In the genomic region with DNA sequence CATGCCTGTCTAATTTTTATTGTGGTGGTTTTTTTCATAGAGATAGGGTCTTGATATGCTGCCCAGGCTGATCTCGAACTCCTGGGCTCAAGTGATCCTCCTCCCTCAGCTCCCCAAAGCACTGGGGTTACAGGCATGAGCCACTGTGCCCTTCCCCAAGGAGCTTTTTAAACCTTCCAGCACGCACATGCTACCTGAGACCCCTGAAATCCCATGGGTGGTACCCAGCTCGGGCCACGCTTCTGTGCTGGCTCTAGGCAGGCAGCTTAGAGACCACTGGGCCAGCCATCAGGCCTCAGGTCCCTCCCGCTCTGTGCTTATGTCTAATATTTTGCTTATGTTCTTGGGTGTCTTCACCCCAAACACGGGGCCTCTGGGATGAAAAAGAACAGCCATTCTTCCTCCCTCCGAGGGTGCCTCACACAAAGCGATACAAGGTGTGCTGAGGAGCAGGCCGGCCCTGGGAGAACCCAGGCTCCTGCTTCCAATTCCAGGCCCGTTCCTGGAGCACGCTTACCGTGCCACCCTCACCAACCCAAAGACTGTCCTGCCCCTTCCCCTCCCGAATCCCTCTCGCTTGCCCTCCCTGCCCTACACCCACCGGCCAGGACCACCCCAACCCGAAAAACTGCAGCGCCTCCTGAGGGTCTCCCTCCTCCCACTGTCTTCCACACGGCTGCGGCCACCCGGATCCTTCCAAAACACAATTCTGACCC, we compare ENCODE assay signal across 19 cellular contexts. TPM values are rescaled to one million over a fixed set of nuclear protein-coding genes. Genes with fewer than 3 reads are reported as not detected.
DNase-seq lines count a peak whose midpoint lies in the region; ATAC-seq, FAIRE-seq and TF ChIP-seq lines count a peak whose summit lies in the region.
"Had no signal": no experiment of that assay in that cellular context is flagged by ENCODE, and none has a peak within 500 bp of the region (broad histone marks: within the 10 kb centered on the region; RNA-seq: fewer than 3 reads in every experiment).

No MANE protein-coding gene starts in this region.

- DNase-seq in activated CD4-positive, alpha-beta memory T cell treated with anti-CD3 and anti-CD28 coated beads for 36 hours: no peak
- no peak for DNase-seq in activated CD4-positive, alpha-beta memory T cell treated with anti-CD3 and anti-CD28 coated beads, Interleukin-2, amount 10 ng/mL, durations not matched to agents 7 days and 5 days
- DNase-seq in CD8-positive, alpha-beta T cell: peak in 1 of 7 experiments; percentile 5
- DNase-seq in activated T-helper 2 cell treated with anti-CD3 and anti-CD28 coated beads, Interferon-gamma antibody, Interleukin-2, Interleukin-4, amounts not matched to agents 10 μg/mL and 5 μg/mL and 100 μg/mL, durations not matched to agents 14 hours and 24 hours and 36 hours (ENCODE audit: low spot score): no peak
- DNase-seq in naive thymus-derived CD8-positive, alpha-beta T cell: peak in 1 of 10 donors; percentile 4
- DNase-seq in OCI-M2 (lab: John Stamatoyannopoulos, UW; ENCODE audit: unreplicated experiment) (no peak), HTR-8/SVneo (ENCODE audit: insufficient read length, low spot score) (no peak), NCI-H510A (lab: John Stamatoyannopoulos, UW) (no peak)
- DNase-seq: ACHN; brain microvascular endothelial cell; dermis blood vessel endothelial cell; foreskin melanocyte; GOT3; occipital lobe; stimulated activated naive B cell treated with anti-CD40 and anti-IgM and Interleukin-4, amounts not matched to agents 10 μg/mL and 1 μg/mL and 100 μg/mL, for 72 hours had no signal

- FAIRE-seq in HTR-8/SVneo (lab: Jason Lieb, UNC): no peak
- FAIRE-seq: HepG2 had no signal

- POLR2A ChIA-PET in activated CD4-positive, alpha-beta memory T cell treated with anti-CD3 and anti-CD28 coated beads for 36 hours (lab: Charles Lee): no interaction called here
- POLR2A ChIA-PET in activated CD4-positive, alpha-beta memory T cell treated with anti-CD3 and anti-CD28 coated beads, Interleukin-2, amount 10 ng/mL, durations not matched to agents 7 days and 5 days (lab: Charles Lee): interaction anchor here (0.6 to 1.4 kb wide), 3 partner anchors 9 to 16 kb away, joined by 3 read pairs; no protein-coding TSS in a partner anchor
- POLR2A ChIA-PET in CD8-positive, alpha-beta T cell (lab: Charles Lee): interaction anchor here (1.2 to 2.5 kb wide), 5 partner anchors 10 to 36 kb away, joined by 3 to 8 read pairs (median 7); no protein-coding TSS in a partner anchor
- POLR2A ChIA-PET in naive thymus-derived CD8-positive, alpha-beta T cell (lab: Charles Lee): interaction anchor here (1.0 to 3.3 kb wide), 8 partner anchors 8 to 258 kb away, joined by 3 to 29 read pairs (median 7); a partner anchor contains a TSS

- no peak for TF ChIP-seq CTCF in CD8-positive, alpha-beta T cell (IDR thresholded peaks at IDR 0.05)

- peak overlapping the region; percentile 21 for H3K4me3 ChIP-seq in CD8-positive, alpha-beta T cell (ENCODE audit: low read depth, low read length)
- H3K4me3 ChIP-seq: tibial nerve had no signal

- H3K36me3 ChIP-seq in CD8-positive, alpha-beta T cell (ENCODE audit: insufficient read depth, low read length): peaks cover 38% of the 10 kb centered on the region
- H3K36me3 ChIP-seq: brain microvascular endothelial cell had no signal

- no peaks in the 10 kb centered on the region for H3K9me3 ChIP-seq in CD8-positive, alpha-beta T cell (ENCODE audit: low read length)
- H3K9me3 ChIP-seq: tibial nerve had no signal

- H3K4me1 Mint-ChIP-seq in activated CD4-positive, alpha-beta memory T cell treated with anti-CD3 and anti-CD28 coated beads for 36 hours (ENCODE audit: low read depth): peaks cover 80% of the 10 kb centered on the region
- peaks cover 58% of the 10 kb centered on the region for H3K4me1 Mint-ChIP-seq in activated CD4-positive, alpha-beta memory T cell treated with anti-CD3 and anti-CD28 coated beads, Interleukin-2, amount 10 ng/mL, durations not matched to agents 7 days and 5 days
- peaks cover 95% of the 10 kb centered on the region for H3K4me1 Mint-ChIP-seq in CD8-positive, alpha-beta T cell (ENCODE audit: low read depth)
- H3K4me1 Mint-ChIP-seq in activated T-helper 2 cell treated with anti-CD3 and anti-CD28 coated beads, Interferon-gamma antibody, Interleukin-2, Interleukin-4, amounts not matched to agents 10 μg/mL and 5 μg/mL and 100 μg/mL, durations not matched to agents 14 hours and 24 hours and 36 hours (ENCODE audit: low read depth): peaks cover 49% of the 10 kb centered on the region
- peaks cover 57 to 99% (median 95%) of the 10 kb centered on the region in 4 donors for H3K4me1 Mint-ChIP-seq in naive thymus-derived CD8-positive, alpha-beta T cell

- H3K4me3 Mint-ChIP-seq in activated CD4-positive, alpha-beta memory T cell treated with anti-CD3 and anti-CD28 coated beads for 36 hours: no peak overlapping the region
- no peak overlapping the region for H3K4me3 Mint-ChIP-seq in activated CD4-positive, alpha-beta memory T cell treated with anti-CD3 and anti-CD28 coated beads, Interleukin-2, amount 10 ng/mL, durations not matched to agents 7 days and 5 days
- peak overlapping the region; percentile 71 for H3K4me3 Mint-ChIP-seq in CD8-positive, alpha-beta T cell
- no peak overlapping the region for H3K4me3 Mint-ChIP-seq in activated T-helper 2 cell treated with anti-CD3 and anti-CD28 coated beads, Interferon-gamma antibody, Interleukin-2, Interleukin-4, amounts not matched to agents 10 μg/mL and 5 μg/mL and 100 μg/mL, durations not matched to agents 14 hours and 24 hours and 36 hours (ENCODE audit: low read depth)
- peak overlapping the region; percentile 41 to 93 (median 80) for H3K4me3 Mint-ChIP-seq in naive thymus-derived CD8-positive, alpha-beta T cell
- H3K4me3 Mint-ChIP-seq: activated naive CD4-positive, alpha-beta T cell treated with anti-CD3 and anti-CD28 coated beads, Interleukin-2, amount 10 ng/mL, durations not matched to agents 7 days and 5 days; stimulated activated naive B cell treated with anti-CD40 and anti-IgM and Interleukin-4, amounts not matched to agents 10 μg/mL and 1 μg/mL and 100 μg/mL, for 72 hours had no signal

- no peak for ATAC-seq in CD8-positive, alpha-beta T cell
- ATAC-seq in naive thymus-derived CD8-positive, alpha-beta T cell: no peak
- ATAC-seq: HepG2; stimulated activated naive B cell treated with anti-CD40 and anti-IgM and Interleukin-4, amounts not matched to agents 10 μg/mL and 1 μg/mL and 100 μg/mL, for 72 hours had no signal

- H3K27ac ChIP-seq in CD8-positive, alpha-beta T cell (ENCODE audit: low read depth, low read length): no peak overlapping the region
- H3K27ac ChIP-seq: brain microvascular endothelial cell, tibial nerve had no signal

- no peaks in the 10 kb centered on the region for H3K27me3 ChIP-seq in CD8-positive, alpha-beta T cell (ENCODE audit: insufficient read depth, low read length)
- H3K27me3 ChIP-seq: tibial nerve had no signal

- intact Hi-C loops in activated CD4-positive, alpha-beta memory T cell treated with anti-CD3 and anti-CD28 coated beads for 36 hours (cut with micrococcal nuclease): no loop called here
- intact Hi-C loops in CD8-positive, alpha-beta T cell (cut with DNase I, micrococcal nuclease): no loop called here
- intact Hi-C loops in activated T-helper 2 cell treated with anti-CD3 and anti-CD28 coated beads, Interferon-gamma antibody, Interleukin-2, Interleukin-4, amounts not matched to agents 10 μg/mL and 5 μg/mL and 100 μg/mL, durations not matched to agents 14 hours and 24 hours and 36 hours (cut with micrococcal nuclease): no loop called here

- CTCF ChIA-PET in activated CD4-positive, alpha-beta memory T cell treated with anti-CD3 and anti-CD28 coated beads for 36 hours (lab: Charles Lee): interaction anchor here (0.9 to 1.6 kb wide), 2 partner anchors 29 to 145 kb away, joined by 3 to 9 read pairs; no protein-coding TSS in a partner anchor
- CTCF ChIA-PET in activated CD4-positive, alpha-beta memory T cell treated with anti-CD3 and anti-CD28 coated beads, Interleukin-2, amount 10 ng/mL, durations not matched to agents 7 days and 5 days (lab: Charles Lee): no interaction called here
- CTCF ChIA-PET in CD8-positive, alpha-beta T cell (lab: Charles Lee): interaction anchor here (1.3 to 3.2 kb wide), 4 partner anchors 12 to 181 kb away, joined by 3 to 14 read pairs (median 5); no protein-coding TSS in a partner anchor

- no peaks in the 10 kb centered on the region for H3K27me3 Mint-ChIP-seq in activated CD4-positive, alpha-beta memory T cell treated with anti-CD3 and anti-CD28 coated beads for 36 hours
- no peaks in the 10 kb centered on the region for H3K27me3 Mint-ChIP-seq in activated CD4-positive, alpha-beta memory T cell treated with anti-CD3 and anti-CD28 coated beads, Interleukin-2, amount 10 ng/mL, durations not matched to agents 7 days and 5 days
- H3K27me3 Mint-ChIP-seq in CD8-positive, alpha-beta T cell (ENCODE audit: low read depth): no peaks in the 10 kb centered on the region
- no peaks in the 10 kb centered on the region for H3K27me3 Mint-ChIP-seq in activated T-helper 2 cell treated with anti-CD3 and anti-CD28 coated beads, Interferon-gamma antibody, Interleukin-2, Interleukin-4, amounts not matched to agents 10 μg/mL and 5 μg/mL and 100 μg/mL, durations not matched to agents 14 hours and 24 hours and 36 hours (ENCODE audit: low read depth)
- peaks cover 0 to 1% (median 0%) of the 10 kb centered on the region in 5 donors for H3K27me3 Mint-ChIP-seq in naive thymus-derived CD8-positive, alpha-beta T cell
- H3K27me3 Mint-ChIP-seq: activated naive CD4-positive, alpha-beta T cell treated with anti-CD3 and anti-CD28 coated beads, Interleukin-2, amount 10 ng/mL, durations not matched to agents 7 days and 5 days; stimulated activated naive B cell treated with anti-CD40 and anti-IgM and Interleukin-4, amounts not matched to agents 10 μg/mL and 1 μg/mL and 100 μg/mL, for 72 hours had no signal

- peak overlapping the region; percentile 84 for H3K27ac Mint-ChIP-seq in activated CD4-positive, alpha-beta memory T cell treated with anti-CD3 and anti-CD28 coated beads for 36 hours
- no peak overlapping the region for H3K27ac Mint-ChIP-seq in activated CD4-positive, alpha-beta memory T cell treated with anti-CD3 and anti-CD28 coated beads, Interleukin-2, amount 10 ng/mL, durations not matched to agents 7 days and 5 days
- peak overlapping the region; percentile 85 for H3K27ac Mint-ChIP-seq in CD8-positive, alpha-beta T cell
- peak overlapping the region; percentile 68 for H3K27ac Mint-ChIP-seq in activated T-helper 2 cell treated with anti-CD3 and anti-CD28 coated beads, Interferon-gamma antibody, Interleukin-2, Interleukin-4, amounts not matched to agents 10 μg/mL and 5 μg/mL and 100 μg/mL, durations not matched to agents 14 hours and 24 hours and 36 hours
- H3K27ac Mint-ChIP-seq in naive thymus-derived CD8-positive, alpha-beta T cell: peak overlapping the region; percentile 89 to 97 (median 94)
- H3K27ac Mint-ChIP-seq: activated naive CD4-positive, alpha-beta T cell treated with anti-CD3 and anti-CD28 coated beads, Interleukin-2, amount 10 ng/mL, durations not matched to agents 7 days and 5 days; stimulated activated naive B cell treated with anti-CD40 and anti-IgM and Interleukin-4, amounts not matched to agents 10 μg/mL and 1 μg/mL and 100 μg/mL, for 72 hours had no signal

- H3K9me3 Mint-ChIP-seq in activated CD4-positive, alpha-beta memory T cell treated with anti-CD3 and anti-CD28 coated beads for 36 hours: no peaks in the 10 kb centered on the region
- no peaks in the 10 kb centered on the region for H3K9me3 Mint-ChIP-seq in activated CD4-positive, alpha-beta memory T cell treated with anti-CD3 and anti-CD28 coated beads, Interleukin-2, amount 10 ng/mL, durations not matched to agents 7 days and 5 days
- H3K9me3 Mint-ChIP-seq in CD8-positive, alpha-beta T cell: no peaks in the 10 kb centered on the region
- H3K9me3 Mint-ChIP-seq in activated T-helper 2 cell treated with anti-CD3 and anti-CD28 coated beads, Interferon-gamma antibody, Interleukin-2, Interleukin-4, amounts not matched to agents 10 μg/mL and 5 μg/mL and 100 μg/mL, durations not matched to agents 14 hours and 24 hours and 36 hours: no peaks in the 10 kb centered on the region
- no peaks in the 10 kb centered on the region for H3K9me3 Mint-ChIP-seq in naive thymus-derived CD8-positive, alpha-beta T cell
- H3K9me3 Mint-ChIP-seq: activated naive CD4-positive, alpha-beta T cell treated with anti-CD3 and anti-CD28 coated beads, Interleukin-2, amount 10 ng/mL, durations not matched to agents 7 days and 5 days; stimulated activated naive B cell treated with anti-CD40 and anti-IgM and Interleukin-4, amounts not matched to agents 10 μg/mL and 1 μg/mL and 100 μg/mL, for 72 hours had no signal

- peaks cover 24% of the 10 kb centered on the region for H3K36me3 Mint-ChIP-seq in activated CD4-positive, alpha-beta memory T cell treated with anti-CD3 and anti-CD28 coated beads for 36 hours
- peaks cover 70% of the 10 kb centered on the region for H3K36me3 Mint-ChIP-seq in activated CD4-positive, alpha-beta memory T cell treated with anti-CD3 and anti-CD28 coated beads, Interleukin-2, amount 10 ng/mL, durations not matched to agents 7 days and 5 days (ENCODE audit: low read depth)
- peaks cover 70% of the 10 kb centered on the region for H3K36me3 Mint-ChIP-seq in CD8-positive, alpha-beta T cell
- peaks cover 33% of the 10 kb centered on the region for H3K36me3 Mint-ChIP-seq in activated T-helper 2 cell treated with anti-CD3 and anti-CD28 coated beads, Interferon-gamma antibody, Interleukin-2, Interleukin-4, amounts not matched to agents 10 μg/mL and 5 μg/mL and 100 μg/mL, durations not matched to agents 14 hours and 24 hours and 36 hours (ENCODE audit: low read depth)
- H3K36me3 Mint-ChIP-seq in naive thymus-derived CD8-positive, alpha-beta T cell: peaks cover 0 to 63% (median 12%) of the 10 kb centered on the region in 3 donors

- peaks cover 96% of the 10 kb centered on the region for H3K4me1 ChIP-seq in CD8-positive, alpha-beta T cell (ENCODE audit: insufficient read depth, low read length)
- H3K4me1 ChIP-seq: tibial nerve had no signal

RNA-seq across cellular contexts. Expression of a gene that starts 10.9 kb away (rescaled TPM):
- 100 to 1,000 TPM; 216 to 218 TPM for total RNA-seq in activated CD4-positive, alpha-beta memory T cell treated with anti-CD3 and anti-CD28 coated beads for 36 hours
- 100 to 1,000 TPM; 418 to 420 TPM for total RNA-seq in activated CD4-positive, alpha-beta memory T cell treated with anti-CD3 and anti-CD28 coated beads, Interleukin-2, amount 10 ng/mL, durations not matched to agents 7 days and 5 days
- 100 to 1,000 TPM; 909 to 922 TPM for total RNA-seq in CD8-positive, alpha-beta T cell
- total RNA-seq in activated T-helper 2 cell treated with anti-CD3 and anti-CD28 coated beads, Interferon-gamma antibody, Interleukin-2, Interleukin-4, amounts not matched to agents 10 μg/mL and 5 μg/mL and 100 μg/mL, durations not matched to agents 14 hours and 24 hours and 36 hours: 135 and 137 TPM in 2 replicates
- total RNA-seq in naive thymus-derived CD8-positive, alpha-beta T cell: 100 to 1,000 TPM; 566 to 578 TPM
- polyA plus RNA-seq in naive thymus-derived CD8-positive, alpha-beta T cell: 100 to 1,000 TPM; 177 to 292 (median 235) TPM
- total RNA-seq: M059J had no signal

Comparison
In these comparisons a context has a peak if more than half of its experiments do, and no peak if none do; other contexts are left out.
1. H3K4me3 Mint-ChIP-seq: peak in CD8-positive, alpha-beta T cell (single experiment) and naive thymus-derived CD8-positive, alpha-beta T cell (10 of 10); none in activated CD4-positive, alpha-beta memory T cell treated with anti-CD3 and anti-CD28 coated beads for 36 hours (single experiment), activated CD4-positive, alpha-beta memory T cell treated with anti-CD3 and anti-CD28 coated beads, Interleukin-2, amount 10 ng/mL, durations not matched to agents 7 days and 5 days (single experiment) and activated T-helper 2 cell treated with anti-CD3 and anti-CD28 coated beads, Interferon-gamma antibody, Interleukin-2, Interleukin-4, amounts not matched to agents 10 μg/mL and 5 μg/mL and 100 μg/mL, durations not matched to agents 14 hours and 24 hours and 36 hours (single experiment).